In genomic region chr2:38000485-38001222, GRCh38 we compare ENCODE assay signal across 23 cellular contexts.
"Had no signal": no experiment of that assay in that cellular context is flagged by ENCODE, and none has a peak within 500 bp of the region (broad histone marks: within the 10 kb centered on the region; RNA-seq: fewer than 3 reads in every experiment).

No MANE protein-coding gene starts in this region.

- H3K27ac ChIP-seq: dorsolateral prefrontal cortex, neural progenitor cell, parathyroid adenoma, right lobe of liver, thyroid gland had no signal

- H3K4me1 ChIP-seq: neural progenitor cell, parathyroid adenoma, right lobe of liver, thyroid gland had no signal

- H3K79me2 ChIP-seq: parathyroid adenoma had no signal

- H3K4me2 ChIP-seq: neural progenitor cell, smooth muscle cell had no signal

- H3K36me3 ChIP-seq: neural progenitor cell, thyroid gland had no signal

- H3K9me3 ChIP-seq: right lobe of liver, thyroid gland had no signal

- DNase-seq: dorsolateral prefrontal cortex; effector CD4-positive, alpha-beta T cell; hypothalamus; immature natural killer cell; islet precursor cell; kidney glomerular epithelial cell; naive thymus-derived CD4-positive, alpha-beta T cell; right lobe of liver; stimulated activated CD4-positive, alpha-beta T cell treated with anti-CD3 and anti-CD28 coated beads, Interleukin-12 subunit alpha, Interleukin-12 subunit beta, amount 100 ng/mL, for 4 hours; stimulated activated CD4-positive, alpha-beta T cell treated with anti-CD3 and anti-CD28 coated beads, Interleukin-1b, Interleukin-23, amount 100 ng/mL, for 48 hours; stimulated activated CD4-positive, alpha-beta T cell treated with anti-CD3 and anti-CD28 coated beads, Interleukin-4, amount 100 ng/mL, for 1 hour; stimulated activated CD8-positive, alpha-beta memory T cell treated with anti-CD3 and anti-CD28 coated beads, Interleukin-4, amount 100 ng/mL, for 48 hours; stimulated activated naive CD4-positive, alpha-beta T cell; stimulated activated naive CD8-positive, alpha-beta T cell treated with anti-CD3 and anti-CD28 coated beads, Interleukin-15, amount 100 ng/mL, for 72 hours; thyroid gland; trophoblast cell had no signal

- H3K4me3 ChIP-seq: dorsolateral prefrontal cortex, lung, neural progenitor cell, right lobe of liver, smooth muscle cell, thyroid gland had no signal

- ATAC-seq: left lobe of liver; naive thymus-derived CD4-positive, alpha-beta T cell; right lobe of liver; stimulated activated naive CD8-positive, alpha-beta T cell treated with anti-CD3 and anti-CD28 coated beads, Interleukin-15, amount 100 ng/mL, for 72 hours had no signal

- H3K27me3 ChIP-seq: dorsolateral prefrontal cortex, neural progenitor cell, right lobe of liver, thyroid gland had no signal

- H2AFZ ChIP-seq: neural progenitor cell, parathyroid adenoma had no signal

- FAIRE-seq: colon, frontal cortex had no signal

- H3K9ac ChIP-seq: neural progenitor cell, parathyroid adenoma had no signal
